Comparison of ENCODE assay signal across 1 cellular context in the genomic region with DNA sequence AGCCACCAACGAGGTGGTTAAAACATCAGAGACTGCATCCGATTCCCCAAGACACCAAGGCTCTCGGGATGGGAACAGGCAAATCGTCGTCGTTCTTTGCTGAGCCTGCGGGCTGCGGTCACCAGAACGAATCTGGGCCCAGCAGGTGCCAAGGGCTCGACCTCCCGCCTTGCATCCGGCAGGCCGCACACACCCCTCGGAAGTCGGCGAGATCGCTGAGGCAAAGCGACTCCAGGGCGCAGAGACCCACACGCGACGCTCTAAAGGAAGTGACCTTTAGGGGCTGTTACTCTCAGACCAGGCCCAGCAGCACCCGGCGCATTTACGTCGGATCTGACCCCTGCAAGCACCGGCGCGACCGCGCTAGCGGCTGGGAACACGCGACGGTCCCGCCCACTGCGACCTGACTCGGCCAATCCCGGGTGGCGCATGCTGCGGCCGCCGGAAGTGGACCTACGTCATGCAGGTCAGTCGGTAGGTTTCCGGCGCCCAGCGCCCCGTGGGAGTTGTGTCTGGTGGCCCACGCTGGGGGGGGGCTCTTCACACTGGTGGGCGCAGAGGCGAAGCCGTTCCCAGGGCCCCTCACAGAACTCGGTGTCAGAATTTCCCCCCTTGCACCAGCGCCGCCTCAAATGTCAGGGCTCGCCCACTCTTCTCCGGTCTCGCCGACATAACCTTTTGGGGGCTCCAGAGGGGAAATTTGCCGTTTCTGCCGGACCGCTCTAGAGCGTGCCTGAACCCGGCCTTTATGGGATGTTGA.
A peak's percentile ranks its signal among the peaks of the same experiment; 100 is the strongest.
TF ChIP-seq lines count a peak whose summit lies in the region.

No MANE protein-coding gene starts in this region.

TF ChIP-seq in SK-N-SH treated with all-trans-retinoic acid at 6 μM for 48 hours, 23 proteins besides CTCF, POLR2A, EP300 and RAD21 (continued from another document):
- TF ChIP-seq ZNF70 (CRISPR knock-in tag; IDR thresholded peaks at IDR 0.05), result no peak
- TF ChIP-seq TCF4 (CRISPR knock-in tag; IDR thresholded peaks at IDR 0.05; ENCODE audit: borderline replicate concordance), result no peak
- peak; percentile 71 for TF ChIP-seq ZFP3 (CRISPR knock-in tag; IDR thresholded peaks at IDR 0.05)
TF ChIP-seq in SK-N-SH treated with all-trans-retinoic acid at 6 μM for 48 hours: peak in this region for 2.
